In the genomic region with DNA sequence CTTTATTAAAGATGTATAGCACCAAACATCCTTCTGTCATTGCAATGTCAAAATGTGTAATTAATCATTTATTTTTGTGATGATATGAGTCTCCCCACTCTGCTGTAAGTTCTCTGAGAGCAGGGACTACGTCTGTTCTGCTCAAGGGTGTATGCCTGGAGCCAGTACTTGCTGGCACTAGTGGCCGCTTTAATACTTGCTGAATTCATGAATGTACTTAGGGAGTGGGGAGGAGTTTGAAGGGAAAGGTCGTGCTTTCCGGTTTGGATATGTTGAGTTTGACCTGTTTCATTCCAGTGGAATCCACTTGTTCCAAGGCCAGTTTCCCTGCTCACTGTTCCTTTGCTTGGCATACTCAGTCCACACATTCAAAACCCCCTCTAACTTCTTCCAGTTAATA, we compare ENCODE assay signal across 12 cellular contexts. TPM values are rescaled to one million over a fixed set of nuclear protein-coding genes. Genes with fewer than 3 reads are reported as not detected.
A peak's percentile ranks its signal among the peaks of the same experiment; 100 is the strongest.
DNase-seq lines count a peak whose midpoint lies in the region; ATAC-seq and TF ChIP-seq lines count a peak whose summit lies in the region.
"Had no signal": no experiment of that assay in that cellular context is flagged by ENCODE, and none has a peak within 500 bp of the region (broad histone marks: within the 10 kb centered on the region; RNA-seq: fewer than 3 reads in every experiment).

No MANE protein-coding gene starts in this region.

- POLR2A ChIA-PET in HEK293 (lab: Yijun Ruan, JAX), result interaction anchor here (0.6 kb wide), 1 partner anchor 8 kb away, joined by 5 read pairs; no protein-coding TSS in a partner anchor

- peak overlapping the region; percentile 4 to 94 (median 80) for H3K4me3 Mint-ChIP-seq in CD4-positive, CD25-positive, alpha-beta regulatory T cell

- peaks cover 6 to 25% (median 13%) of the 10 kb centered on the region in 4 donors for H3K4me1 Mint-ChIP-seq in CD4-positive, CD25-positive, alpha-beta regulatory T cell

- H3K9me3 Mint-ChIP-seq in CD4-positive, CD25-positive, alpha-beta regulatory T cell, result no peaks in the 10 kb centered on the region
- H3K9me3 Mint-ChIP-seq: activated T-helper 1 cell treated with anti-CD3 and anti-CD28 coated beads, Interleukin-12 subunit alpha, Interleukin-12 subunit beta, Interleukin-2, Interleukin-4 antibody, amounts not matched to agents 30 ng/mL and 10 ng/mL and 1 ng/mL, durations not matched to agents 14 hours and 24 hours and 36 hours had no signal

- H3K36me3 Mint-ChIP-seq in CD4-positive, CD25-positive, alpha-beta regulatory T cell, result no peaks in the 10 kb centered on the region

- in situ Hi-C loops in astrocyte of the cerebellum (cut with HindIII; ENCODE audit: low sequenced_read_pairs), result no loop called here

- peak in 1 of 3 donors; percentile 18 for DNase-seq in CD4-positive, CD25-positive, alpha-beta regulatory T cell
- DNase-seq in astrocyte of the cerebellum (ENCODE audit: low read depth) (no peak), lower lobe of right lung (no peak), T-helper 1 cell (no peak), NCI-H2196 (lab: John Stamatoyannopoulos, UW; ENCODE audit: unreplicated experiment) (no peak)
- no peak for DNase-seq in activated CD8-positive, alpha-beta memory T cell treated with anti-CD3 and anti-CD28 coated beads for 24 hours
- DNase-seq: DMS79 treated with DMSO at 0.1 percent for 48 hours, T-helper 9 cell had no signal

- H3K27me3 Mint-ChIP-seq in CD4-positive, CD25-positive, alpha-beta regulatory T cell, result peaks cover 25% of the 10 kb centered on the region

- H3K4me1 ChIP-seq in CD4-positive, CD25-positive, alpha-beta regulatory T cell (ENCODE audit: control insufficient read depth, insufficient read depth, low read length, poor library complexity, severe bottlenecking), result peaks cover 27% of the 10 kb centered on the region
- H3K4me1 ChIP-seq in HEK293 (ENCODE audit: control insufficient read depth, insufficient read depth, low read length) (peaks cover 12% of the 10 kb centered on the region), lower lobe of right lung (peaks cover 26% of the 10 kb centered on the region)

- H3K27me3 ChIP-seq in CD4-positive, CD25-positive, alpha-beta regulatory T cell (ENCODE audit: control insufficient read depth, insufficient read depth, low read length), result peaks cover 9% of the 10 kb centered on the region
- H3K27me3 ChIP-seq in lower lobe of right lung (ENCODE audit: low read depth), result no peaks in the 10 kb centered on the region

- intact Hi-C loops in lower lobe of right lung (cut with DNase I), result no loop called here

- H3K4me3 ChIP-seq in CD4-positive, CD25-positive, alpha-beta regulatory T cell (ENCODE audit: low read depth, low read length), result no peak overlapping the region
- no peak overlapping the region for H3K4me3 ChIP-seq in HEK293 (ENCODE audit: low read depth, low read length)
- no peak overlapping the region for H3K4me3 ChIP-seq in astrocyte of the cerebellum (ENCODE audit: low read depth, low read length)
- no peak overlapping the region for H3K4me3 ChIP-seq in lower lobe of right lung

- CTCF ChIA-PET in HEK293 (lab: Yijun Ruan, JAX), result no interaction called here

- H3K27ac Mint-ChIP-seq in CD4-positive, CD25-positive, alpha-beta regulatory T cell, result no peak overlapping the region

- H3K36me3 ChIP-seq in CD4-positive, CD25-positive, alpha-beta regulatory T cell (ENCODE audit: control insufficient read depth, insufficient read depth, low read length), result no peaks in the 10 kb centered on the region
- H3K36me3 ChIP-seq in HEK293 (ENCODE audit: control insufficient read depth in 2 of 2, insufficient read depth in 1 of 2, low read length in 2 of 2) (no peaks in the 10 kb centered on the region; a peak in 1 of 3 replicates), lower lobe of right lung (no peaks in the 10 kb centered on the region)

- TF ChIP-seq CTCF in HEK293 (tag by site-specific recombination; IDR thresholded peaks at IDR 0.05), result no peak
- TF ChIP-seq CTCF in astrocyte of the cerebellum (IDR thresholded peaks at IDR 0.05; ENCODE audit: low read depth, low read length, missing control alignments), result peak; percentile 9
- no peak for TF ChIP-seq CTCF in lower lobe of right lung (IDR thresholded peaks at IDR 0.05)

- no peak overlapping the region for H3K27ac ChIP-seq in CD4-positive, CD25-positive, alpha-beta regulatory T cell (ENCODE audit: insufficient read depth, low read length, poor library complexity, severe bottlenecking)
- H3K27ac ChIP-seq in HEK293 (ENCODE audit: extremely low read depth, low read depth, low read length) (no peak overlapping the region), lower lobe of right lung (no peak overlapping the region)

- ATAC-seq in CD4-positive, CD25-positive, alpha-beta regulatory T cell (ENCODE audit: low read depth in 2 of 2), result no peak
- peak; percentile 24 to 39 for ATAC-seq in lower lobe of right lung
- no peak for ATAC-seq in GM21619 (IDR thresholded peaks at IDR 0.05; ENCODE audit: unreplicated experiment)
- ATAC-seq: sciatic nerve had no signal

- H3K9me3 ChIP-seq in CD4-positive, CD25-positive, alpha-beta regulatory T cell (ENCODE audit: control insufficient read depth in 2 of 2, low read length in 2 of 2), result no peaks in the 10 kb centered on the region
- H3K9me3 ChIP-seq in HEK293 (ENCODE audit: control insufficient read depth, insufficient read depth, low read depth, low read length) (no peaks in the 10 kb centered on the region), lower lobe of right lung (no peaks in the 10 kb centered on the region)

TF ChIP-seq in HEK293, 187 proteins besides CTCF, POLR2A, EP300 and RAD21:
- TF ChIP-seq ZBTB20 (tag by site-specific recombination; IDR thresholded peaks at IDR 0.05) (peak; percentile 35; the same call in 1 of the 2 replicates), ZFP69B (tag by site-specific recombination; IDR thresholded peaks at IDR 0.05) (peak; percentile 84; the same call in 1 of the 2 replicates), ZBTB48 (tag by site-specific recombination; IDR thresholded peaks at IDR 0.05) (peak; percentile 68; the same call in 1 of the 2 replicates)
- TF ChIP-seq, protein P1, sequence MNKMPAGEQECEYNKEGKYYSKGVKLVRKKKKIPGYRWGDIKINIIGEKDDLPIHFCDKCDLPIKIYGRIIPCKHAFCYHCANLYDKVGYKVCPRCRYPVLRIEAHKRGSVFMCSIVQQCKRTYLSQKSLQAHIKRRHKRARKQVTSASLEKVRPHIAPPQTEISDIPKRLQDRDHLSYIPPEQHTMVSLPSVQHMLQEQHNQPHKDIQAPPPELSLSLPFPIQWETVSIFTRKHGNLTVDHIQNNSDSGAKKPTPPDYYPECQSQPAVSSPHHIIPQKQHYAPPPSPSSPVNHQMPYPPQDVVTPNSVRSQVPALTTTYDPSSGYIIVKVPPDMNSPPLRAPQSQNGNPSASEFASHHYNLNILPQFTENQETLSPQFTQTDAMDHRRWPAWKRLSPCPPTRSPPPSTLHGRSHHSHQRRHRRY (tag by site-specific recombination; IDR thresholded peaks at IDR 0.05), result no peak
- TF ChIP-seq, protein P2, sequence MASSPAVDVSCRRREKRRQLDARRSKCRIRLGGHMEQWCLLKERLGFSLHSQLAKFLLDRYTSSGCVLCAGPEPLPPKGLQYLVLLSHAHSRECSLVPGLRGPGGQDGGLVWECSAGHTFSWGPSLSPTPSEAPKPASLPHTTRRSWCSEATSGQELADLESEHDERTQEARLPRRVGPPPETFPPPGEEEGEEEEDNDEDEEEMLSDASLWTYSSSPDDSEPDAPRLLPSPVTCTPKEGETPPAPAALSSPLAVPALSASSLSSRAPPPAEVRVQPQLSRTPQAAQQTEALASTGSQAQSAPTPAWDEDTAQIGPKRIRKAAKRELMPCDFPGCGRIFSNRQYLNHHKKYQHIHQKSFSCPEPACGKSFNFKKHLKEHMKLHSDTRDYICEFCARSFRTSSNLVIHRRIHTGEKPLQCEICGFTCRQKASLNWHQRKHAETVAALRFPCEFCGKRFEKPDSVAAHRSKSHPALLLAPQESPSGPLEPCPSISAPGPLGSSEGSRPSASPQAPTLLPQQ (tag by site-specific recombination; IDR thresholded peaks at IDR 0.05), result peak; percentile 94

RNA-seq across cellular contexts. Expression of gene DCAF5, which starts 1.9 kb away (rescaled TPM):
- 56.9 TPM for total RNA-seq in CD4-positive, CD25-positive, alpha-beta regulatory T cell
- polyA plus RNA-seq in CD4-positive, CD25-positive, alpha-beta regulatory T cell, result 10 to 100 TPM; 43.9 to 56.2 (median 52.4) TPM
- total RNA-seq in lower lobe of right lung, result 54.5 TPM

RNA-seq across cellular contexts. Expression of gene EXD2, which starts 36.5 kb away (rescaled TPM):
- 5.3 TPM for total RNA-seq in CD4-positive, CD25-positive, alpha-beta regulatory T cell
- 1 to 10 TPM; 4.2 to 7.9 (median 6.5) TPM for polyA plus RNA-seq in CD4-positive, CD25-positive, alpha-beta regulatory T cell
- 23.7 TPM for total RNA-seq in lower lobe of right lung

Comparison
In these comparisons a context has a peak if more than half of its experiments do, and no peak if none do; other contexts are left out.
1. ATAC-seq: peak in lower lobe of right lung (2 of 2); none in CD4-positive, CD25-positive, alpha-beta regulatory T cell (0 of 2) and GM21619 (single experiment).